17 cellular contexts compared by ENCODE assay signal in genomic region chr5:151130235-151130921, GRCh38. TPM values are rescaled to one million over a fixed set of nuclear protein-coding genes. Genes with fewer than 3 reads are reported as not detected.
DNase-seq lines count a peak whose midpoint lies in the region; ATAC-seq and TF ChIP-seq lines count a peak whose summit lies in the region.
"Had no signal": no experiment of that assay in that cellular context is flagged by ENCODE, and none has a peak within 500 bp of the region (broad histone marks: within the 10 kb centered on the region; RNA-seq: fewer than 3 reads in every experiment).

No MANE protein-coding gene starts in this region.

- H3K27me3 Mint-ChIP-seq in activated T-cell treated with anti-CD3 and anti-CD28 coated beads, Interleukin-2, amount 50 U/mL, for 24 hours, result no peaks in the 10 kb centered on the region

- H3K36me3 ChIP-seq in effector memory CD4-positive, alpha-beta T cell (ENCODE audit: control insufficient read depth, insufficient read depth, low read length), result peaks cover 95% of the 10 kb centered on the region
- H3K36me3 ChIP-seq in spleen (peaks cover 0 to 100% (median 88%) of the 10 kb centered on the region in 6 donors), Peyer's patch (peaks cover 0 to 78% (median 3%) of the 10 kb centered on the region in 3 donors)

- H3K4me1 ChIP-seq in effector memory CD4-positive, alpha-beta T cell (ENCODE audit: control insufficient read depth, insufficient read depth, low read length, poor library complexity, severe bottlenecking), result peaks cover 36% of the 10 kb centered on the region
- H3K4me1 ChIP-seq in spleen (peaks cover 30 to 100% (median 69%) of the 10 kb centered on the region in 6 donors), Peyer's patch (peaks cover 0 to 26% (median 13%) of the 10 kb centered on the region in 4 donors)
- H3K4me1 ChIP-seq: tibial artery had no signal

- no peak for TF ChIP-seq CTCF in spleen (IDR thresholded peaks at IDR 0.05 in 8 of 11, conservative IDR thresholded peaks at IDR 0.05 in 3 of 11)
- no peak for TF ChIP-seq CTCF in GM13976 (IDR thresholded peaks at IDR 0.05; ENCODE audit: borderline replicate concordance, control extremely low read depth, extremely low read depth, insufficient read depth, missing control alignments)
- no peak for TF ChIP-seq CTCF in Peyer's patch (IDR thresholded peaks at IDR 0.05)

- in situ Hi-C loops in GM18951 (cut with MboI; ENCODE audit: low sequenced_read_pairs, unreplicated experiment), result no loop called here
- in situ Hi-C loops in GM13976 (cut with MboI; ENCODE audit: low sequenced_read_pairs, unreplicated experiment), result no loop called here

- no peaks in the 10 kb centered on the region for H3K9me3 ChIP-seq in effector memory CD4-positive, alpha-beta T cell (ENCODE audit: control insufficient read depth, low read length)
- H3K9me3 ChIP-seq in spleen (no peaks in the 10 kb centered on the region), Peyer's patch (no peaks in the 10 kb centered on the region)
- H3K9me3 ChIP-seq: tibial artery had no signal

- no peak for ATAC-seq in HG02798 (IDR thresholded peaks at IDR 0.05; ENCODE audit: poor library complexity, unreplicated experiment)

- peak overlapping the region; percentile 91 for H3K27ac Mint-ChIP-seq in activated T-cell treated with anti-CD3 and anti-CD28 coated beads, Interleukin-2, amount 50 U/mL, for 24 hours

- H3K36me3 Mint-ChIP-seq in activated T-cell treated with anti-CD3 and anti-CD28 coated beads, Interleukin-2, amount 50 U/mL, for 24 hours (ENCODE audit: low read depth), result peaks cover 97% of the 10 kb centered on the region

- no peaks in the 10 kb centered on the region for H3K9me3 Mint-ChIP-seq in activated T-cell treated with anti-CD3 and anti-CD28 coated beads, Interleukin-2, amount 50 U/mL, for 24 hours

- TF ChIP-seq POLR2A in GM18951 (IDR thresholded peaks at IDR 0.05; ENCODE audit: extremely low read depth, insufficient read depth, insufficient read length), result peak; percentile 5
- no peak for TF ChIP-seq POLR2A in spleen (IDR thresholded peaks at IDR 0.05)
- TF ChIP-seq POLR2A in Peyer's patch (IDR thresholded peaks at IDR 0.05), result no peak

- WGBS in spleen, 5 donors, result 93 to 96% (median 95%) methylated on average over 8 of the region's 8 CpGs

- no peak overlapping the region for H3K4me3 ChIP-seq in effector memory CD4-positive, alpha-beta T cell (ENCODE audit: insufficient read depth, low read depth, low read length, poor library complexity, severe bottlenecking)
- no peak overlapping the region for H3K4me3 ChIP-seq in spleen
- no peak overlapping the region for H3K4me3 ChIP-seq in Peyer's patch
- H3K4me3 ChIP-seq: lung, skin epidermis, tibial artery had no signal

- no peak for DNase-seq in activated T-cell treated with anti-CD3 and anti-CD28 coated beads, Interleukin-2, amount 50 U/mL, for 24 hours
- no peak for DNase-seq in activated T-cell treated with anti-CD3 and anti-CD28 coated beads, Interleukin-2, amount 50 U/mL, for 48 hours
- DNase-seq in effector memory CD4-positive, alpha-beta T cell, result no peak
- peak; percentile 22 for DNase-seq in spleen
- DNase-seq in GM13976 (ENCODE audit: low spot score), result no peak
- no peak for DNase-seq in Peyer's patch
- DNase-seq: ACHN, DMS79 treated with DMSO at 0.1 percent for 48 hours, glutamatergic neuron, NCI-H1105 treated with DMSO at 0.1 percent for 48 hours, T-helper 2 cell, tibial artery, WERI-Rb-1 had no signal

- peak overlapping the region; percentile 56 for H3K27ac ChIP-seq in effector memory CD4-positive, alpha-beta T cell (ENCODE audit: insufficient read depth, low read length, poor library complexity, severe bottlenecking)
- H3K27ac ChIP-seq in spleen (peak overlapping the region in 1 of 8 donors; percentile 85), Peyer's patch (no peak overlapping the region)
- H3K27ac ChIP-seq: tibial artery, WERI-Rb-1 had no signal

- H3K27me3 ChIP-seq in effector memory CD4-positive, alpha-beta T cell (replicated peaks; ENCODE audit: control insufficient read depth, insufficient read depth, low read length, poor library complexity, severe bottlenecking), result no peaks in the 10 kb centered on the region
- H3K27me3 ChIP-seq in spleen (replicated peaks in 1 of 7) (no peaks in the 10 kb centered on the region), Peyer's patch (no peaks in the 10 kb centered on the region)
- H3K27me3 ChIP-seq: tibial artery had no signal

- H3K4me3 Mint-ChIP-seq in activated T-cell treated with anti-CD3 and anti-CD28 coated beads, Interleukin-2, amount 50 U/mL, for 24 hours, result no peak overlapping the region

- H3K4me1 Mint-ChIP-seq in activated T-cell treated with anti-CD3 and anti-CD28 coated beads, Interleukin-2, amount 50 U/mL, for 24 hours (ENCODE audit: low read depth), result peaks cover 76% of the 10 kb centered on the region

- intact Hi-C loops in spleen (cut with DNase I; ENCODE audit: low total_unique reads), result no loop called here

RNA-seq across cellular contexts. Expression of gene ANXA6, which starts 27.2 kb away (rescaled TPM):
- 100 to 1,000 TPM; 142 to 295 (median 210) TPM for total RNA-seq in spleen
- 100 to 1,000 TPM; 141 to 186 (median 155) TPM for polyA plus RNA-seq in spleen
- total RNA-seq in Peyer's patch, result 100 to 1,000 TPM in 1 of 4 donors, 10 to 100 TPM in 3; 11.2 to 228 (median 30.1) TPM

RNA-seq across cellular contexts. Expression of gene TNIP1, which starts 49.5 kb away (rescaled TPM):
- 100 to 1,000 TPM; 179 to 260 (median 218) TPM for total RNA-seq in spleen
- polyA plus RNA-seq in spleen, result 100 to 1,000 TPM in 1 of 3 donors, 10 to 100 TPM in 2; 67.7 to 149 (median 95.9) TPM
- 100 to 1,000 TPM; 191 to 352 (median 266) TPM for total RNA-seq in Peyer's patch
